12 cellular contexts compared by ENCODE assay signal in genomic region chr2:105872142-105872728, GRCh38.
DNase-seq lines count a peak whose midpoint lies in the region; ATAC-seq lines count a peak whose summit lies in the region.
"Had no signal": no experiment of that assay in that cellular context is flagged by ENCODE, and none has a peak within 500 bp of the region (broad histone marks: within the 10 kb centered on the region; RNA-seq: fewer than 3 reads in every experiment).

No MANE protein-coding gene starts in this region.

- H3K4me1 Mint-ChIP-seq in activated CD4-positive, alpha-beta T cell treated with anti-CD3 and anti-CD28 coated beads, Interleukin-2, amount 10 ng/mL, durations not matched to agents 24 days and 14 days = peaks cover 68% of the 10 kb centered on the region
- peaks cover 48% of the 10 kb centered on the region for H3K4me1 Mint-ChIP-seq in activated naive CD8-positive, alpha-beta T cell treated with anti-CD3 and anti-CD28 coated beads, Interleukin-2, amount 10 ng/mL, durations not matched to agents 7 days and 5 days

- H3K23ac ChIP-seq in trophoblast cell (ENCODE audit: low read length) = no peak overlapping the region

- ATAC-seq in GM19395 (IDR thresholded peaks at IDR 0.05; ENCODE audit: unreplicated experiment) = peak; percentile 31
- ATAC-seq in activated naive CD8-positive, alpha-beta T cell treated with anti-CD3 and anti-CD28 coated beads, Interleukin-2, amount 10 ng/mL, durations not matched to agents 7 days and 5 days (ENCODE audit: low read depth) = peak; percentile 68
- no peak for ATAC-seq in sciatic nerve
- no peak for ATAC-seq in HG03521 (IDR thresholded peaks at IDR 0.05; ENCODE audit: unreplicated experiment)

- no peak overlapping the region for H2BK120ac ChIP-seq in trophoblast cell (ENCODE audit: insufficient read depth, low read length, poor library complexity)

- H3K4me3 Mint-ChIP-seq in activated CD4-positive, alpha-beta T cell treated with anti-CD3 and anti-CD28 coated beads, Interleukin-2, amount 10 ng/mL, durations not matched to agents 24 days and 14 days = peak overlapping the region; percentile 36
- peak overlapping the region; percentile 20 for H3K4me3 Mint-ChIP-seq in activated naive CD8-positive, alpha-beta T cell treated with anti-CD3 and anti-CD28 coated beads, Interleukin-2, amount 10 ng/mL, durations not matched to agents 7 days and 5 days

- no peaks in the 10 kb centered on the region for H3K9me3 Mint-ChIP-seq in activated CD4-positive, alpha-beta T cell treated with anti-CD3 and anti-CD28 coated beads, Interleukin-2, amount 10 ng/mL, durations not matched to agents 24 days and 14 days
- no peaks in the 10 kb centered on the region for H3K9me3 Mint-ChIP-seq in activated naive CD8-positive, alpha-beta T cell treated with anti-CD3 and anti-CD28 coated beads, Interleukin-2, amount 10 ng/mL, durations not matched to agents 7 days and 5 days

- DNase-seq in activated CD4-positive, alpha-beta T cell treated with anti-CD3 and anti-CD28 coated beads, Interleukin-2, amount 10 ng/mL, durations not matched to agents 24 days and 14 days = no peak
- no peak for DNase-seq in activated CD4-positive, alpha-beta T cell treated with anti-CD3 and anti-CD28 coated beads, Interleukin-2, amount 50 U/mL, for 4 hours
- DNase-seq in activated naive CD8-positive, alpha-beta T cell treated with anti-CD3 and anti-CD28 coated beads, Interleukin-2, amount 10 ng/mL, durations not matched to agents 7 days and 5 days = no peak
- no peak for DNase-seq in trophoblast cell
- no peak for DNase-seq in sciatic nerve (ENCODE audit: low spot score)
- no peak for DNase-seq in NCI-H69 (lab: John Stamatoyannopoulos, UW)
- DNase-seq: DMS 273 treated with DMSO at 0.1 percent for 48 hours, hippocampal formation, midbrain, NCI-H2171 had no signal

- H4K91ac ChIP-seq in trophoblast cell (ENCODE audit: low read depth, low read length) = no peak overlapping the region

- intact Hi-C loops in activated CD4-positive, alpha-beta T cell treated with anti-CD3 and anti-CD28 coated beads, Interleukin-2, amount 10 ng/mL, durations not matched to agents 24 days and 14 days (cut with micrococcal nuclease) = loop anchor here (5.0 kb wide), 2 partner anchors 80 to 125 kb away; no protein-coding TSS in a partner anchor
- intact Hi-C loops in sciatic nerve (cut with DNase I) = no loop called here

- H3K4ac ChIP-seq in trophoblast cell (ENCODE audit: low read depth, low read length) = no peak overlapping the region

- peaks cover 2 to 3% of the 10 kb centered on the region in 2 experiments for H3K36me3 ChIP-seq in trophoblast cell (ENCODE audit: control insufficient read depth in 1 of 2, insufficient read depth in 2 of 2, low read length in 2 of 2)

- H3K27ac Mint-ChIP-seq in activated CD4-positive, alpha-beta T cell treated with anti-CD3 and anti-CD28 coated beads, Interleukin-2, amount 10 ng/mL, durations not matched to agents 24 days and 14 days = peak overlapping the region; percentile 84
- H3K27ac Mint-ChIP-seq in activated naive CD8-positive, alpha-beta T cell treated with anti-CD3 and anti-CD28 coated beads, Interleukin-2, amount 10 ng/mL, durations not matched to agents 7 days and 5 days = peak overlapping the region; percentile 65

- peaks cover 3 to 8% of the 10 kb centered on the region in 2 experiments for H3K4me1 ChIP-seq in trophoblast cell (ENCODE audit: control insufficient read depth in 1 of 2, insufficient read depth in 2 of 2, low read length in 2 of 2)

- H2AK5ac ChIP-seq in trophoblast cell (ENCODE audit: low read length) = no peak overlapping the region

- no peaks in the 10 kb centered on the region for H3K27me3 ChIP-seq in trophoblast cell (ENCODE audit: insufficient read depth, low read length)

- no peak overlapping the region for H2BK5ac ChIP-seq in trophoblast cell (ENCODE audit: low read depth, low read length, poor library complexity)

- no peak overlapping the region for H2BK12ac ChIP-seq in trophoblast cell (ENCODE audit: low read length)

- H3K79me1 ChIP-seq in trophoblast cell (ENCODE audit: low read length) = no peaks in the 10 kb centered on the region

- H3K9ac ChIP-seq in trophoblast cell (ENCODE audit: low read length) = no peak overlapping the region

- POLR2A ChIA-PET in activated naive CD8-positive, alpha-beta T cell treated with anti-CD3 and anti-CD28 coated beads, Interleukin-2, amount 10 ng/mL, durations not matched to agents 7 days and 5 days (lab: Charles Lee) = no interaction called here

- no peaks in the 10 kb centered on the region for H3K27me3 Mint-ChIP-seq in activated CD4-positive, alpha-beta T cell treated with anti-CD3 and anti-CD28 coated beads, Interleukin-2, amount 10 ng/mL, durations not matched to agents 24 days and 14 days
- H3K27me3 Mint-ChIP-seq in activated naive CD8-positive, alpha-beta T cell treated with anti-CD3 and anti-CD28 coated beads, Interleukin-2, amount 10 ng/mL, durations not matched to agents 7 days and 5 days = no peaks in the 10 kb centered on the region

- no peak overlapping the region for H4K8ac ChIP-seq in trophoblast cell (ENCODE audit: low read depth, low read length)

- no CpG with 5 or more reads among the region's 14 CpGs for WGBS in trophoblast cell (ENCODE audit: extremely low coverage, insufficient coverage, insufficient read length)

- H3K18ac ChIP-seq in trophoblast cell (ENCODE audit: low read length) = peak overlapping the region; percentile 23

- no peak overlapping the region for H2AFZ ChIP-seq in trophoblast cell (ENCODE audit: insufficient read depth, low read length, poor library complexity)

- no peak overlapping the region for H3K4me2 ChIP-seq in trophoblast cell (ENCODE audit: low read length)

- no peak overlapping the region for H3K4me3 ChIP-seq in trophoblast cell (ENCODE audit: low read depth, low read length)

- H3K79me2 ChIP-seq in trophoblast cell (ENCODE audit: control insufficient read depth, insufficient read depth, low read length, poor library complexity) = no peaks in the 10 kb centered on the region

- no peak overlapping the region for H3K14ac ChIP-seq in trophoblast cell (ENCODE audit: low read length)

- H3K27ac ChIP-seq in trophoblast cell (ENCODE audit: low read depth, low read length) = no peak overlapping the region

- peaks cover 60% of the 10 kb centered on the region for H3K36me3 Mint-ChIP-seq in activated CD4-positive, alpha-beta T cell treated with anti-CD3 and anti-CD28 coated beads, Interleukin-2, amount 10 ng/mL, durations not matched to agents 24 days and 14 days (ENCODE audit: low read depth)
- H3K36me3 Mint-ChIP-seq in activated naive CD8-positive, alpha-beta T cell treated with anti-CD3 and anti-CD28 coated beads, Interleukin-2, amount 10 ng/mL, durations not matched to agents 7 days and 5 days = peaks cover 31% of the 10 kb centered on the region

- H3K9me3 ChIP-seq in trophoblast cell (ENCODE audit: insufficient read depth, low read depth, low read length) = peaks cover 7% of the 10 kb centered on the region

- H4K12ac ChIP-seq in trophoblast cell (ENCODE audit: low read depth, low read length) = no peak overlapping the region

Comparison
In these comparisons a context has a peak if more than half of its experiments do, and no peak if none do; other contexts are left out.
1. ATAC-seq: peak in GM19395 (single experiment) and activated naive CD8-positive, alpha-beta T cell treated with anti-CD3 and anti-CD28 coated beads, Interleukin-2, amount 10 ng/mL, durations not matched to agents 7 days and 5 days (single experiment); none in sciatic nerve (single experiment) and HG03521 (single experiment).